Comparison of ENCODE assay signal across 1 cellular context in the genomic region with DNA sequence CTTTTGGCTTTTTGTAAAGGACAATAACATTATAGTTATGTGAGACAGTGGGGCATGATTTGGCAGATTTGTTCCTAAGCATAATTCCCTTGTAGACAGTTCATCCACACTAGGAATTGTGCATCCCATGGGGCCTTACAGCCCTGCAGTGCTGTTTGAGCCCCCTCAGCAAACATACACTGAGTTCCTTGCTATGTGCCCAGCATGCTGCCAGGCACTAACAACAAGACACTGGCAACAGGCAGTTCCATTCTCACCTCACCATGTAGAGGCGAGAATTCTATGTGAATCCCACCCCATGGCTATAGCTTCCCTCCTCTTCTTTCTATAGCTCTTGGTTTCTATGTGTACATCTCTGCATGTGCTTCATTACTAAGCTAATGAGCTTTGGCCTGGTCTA.
TF ChIP-seq lines count a peak whose summit lies in the region.

No MANE protein-coding gene starts in this region.

TF ChIP-seq in HCT116, 20 proteins besides CTCF, POLR2A, EP300 and RAD21:
- TF ChIP-seq EGR1 (IDR thresholded peaks at IDR 0.05; ENCODE audit: low read depth) (no peak), EZH2phosphoT487 (IDR thresholded peaks at IDR 0.05; ENCODE audit: borderline replicate concordance) (no peak)
